ENCODE assay signal across 8 cellular contexts in genomic region chr12:57844725-57845477, GRCh38. TPM values are rescaled to one million over a fixed set of nuclear protein-coding genes. Genes with fewer than 3 reads are reported as not detected.
DNase-seq lines count a peak whose midpoint lies in the region; ATAC-seq, FAIRE-seq and TF ChIP-seq lines count a peak whose summit lies in the region.

No MANE protein-coding gene starts in this region.

- POLR2A ChIA-PET in activated B cell treated with CpG ODN at 0.5 μM for 24 hours (lab: Charles Lee), result interaction anchor here (0.7 to 6.7 kb wide), 9 partner anchors 8 to 96 kb away, joined by 3 to 122 read pairs (median 7); partner anchors contain the start of genes ATP23, EEF1AKMT3, METTL1 and TSFM
- POLR2A ChIA-PET in endothelial cell of umbilical vein (lab: Charles Lee), result interaction anchor here (0.6 to 1.4 kb wide), 3 partner anchors 9 to 52 kb away, joined by 3 to 4 read pairs (median 4); no protein-coding TSS in a partner anchor

- no peaks in the 10 kb centered on the region for H3K9me3 ChIP-seq in endothelial cell of umbilical vein (replicated peaks; ENCODE audit: control insufficient read depth, insufficient read depth, low read length)
- no peaks in the 10 kb centered on the region for H3K9me3 ChIP-seq in thyroid gland

- FAIRE-seq in endothelial cell of umbilical vein (lab: Jason Lieb, UNC), result no peak

- peak overlapping the region; percentile 84 for H3K9ac ChIP-seq in endothelial cell of umbilical vein (replicated peaks; ENCODE audit: extremely low read depth, insufficient read depth, low read length)

- H3K4me2 ChIP-seq in endothelial cell of umbilical vein (ENCODE audit: insufficient read depth, low read length), result peak overlapping the region; percentile 83

- H3K9me3 Mint-ChIP-seq in activated B cell treated with CpG ODN at 0.5 μM for 24 hours (no peaks in the 10 kb centered on the region), mesothelial cell of epicardium (no peaks in the 10 kb centered on the region)

- H3K36me3 ChIP-seq in endothelial cell of umbilical vein (ENCODE audit: control insufficient read depth in 2 of 2, extremely low read depth in 1 of 2, insufficient read depth in 2 of 2, low read length in 2 of 2) (no peaks in the 10 kb centered on the region), thyroid gland (no peaks in the 10 kb centered on the region)

- no peak for TF ChIP-seq CTCF in HL-60 (IDR thresholded peaks at IDR 0.05; ENCODE audit: insufficient read depth, low read length)
- TF ChIP-seq CTCF in activated B cell treated with CpG ODN at 0.5 μM for 24 hours (IDR thresholded peaks at IDR 0.05), result no peak
- TF ChIP-seq CTCF in endothelial cell of umbilical vein (IDR thresholded peaks at IDR 0.05; ENCODE audit: extremely low read depth in 1 of 2, insufficient read depth in 1 of 2, low read depth in 1 of 2, low read length in 2 of 2), result no peak
- no peak for TF ChIP-seq CTCF in mesothelial cell of epicardium (IDR thresholded peaks at IDR 0.05; ENCODE audit: unreplicated experiment)
- no peak for TF ChIP-seq CTCF in thyroid gland (IDR thresholded peaks at IDR 0.05)

- no peak overlapping the region for H2AFZ ChIP-seq in endothelial cell of umbilical vein (ENCODE audit: low read depth, low read length)

- H3K4me1 Mint-ChIP-seq in activated B cell treated with CpG ODN at 0.5 μM for 24 hours, result peaks cover 54% of the 10 kb centered on the region
- peaks cover 50% of the 10 kb centered on the region for H3K4me1 Mint-ChIP-seq in mesothelial cell of epicardium

- H3K27me3 Mint-ChIP-seq in activated B cell treated with CpG ODN at 0.5 μM for 24 hours (no peaks in the 10 kb centered on the region), mesothelial cell of epicardium (ENCODE audit: low read depth) (no peaks in the 10 kb centered on the region)

- dilution Hi-C loops in endothelial cell of umbilical vein (cut with MboI; ENCODE audit: extremely low pct_ligation_motif_present, low sequenced_read_pairs), result no loop called here

- no peak for TF ChIP-seq POLR2A in endothelial cell of umbilical vein (IDR thresholded peaks at IDR 0.05; ENCODE audit: low read depth, low read length)
- peak in 1 of 2 donors; percentile 56 for TF ChIP-seq POLR2A in thyroid gland (IDR thresholded peaks at IDR 0.05)

- H3K4me3 ChIP-seq in HL-60 (replicated peaks; ENCODE audit: insufficient read depth, low read length) (peak overlapping the region; percentile 98), endothelial cell of umbilical vein (replicated peaks in 1 of 3; ENCODE audit: insufficient read depth in 1 of 3, low read depth in 1 of 3, low read length in 3 of 3) (peak overlapping the region; percentile 88 to 100 (median 93)), thyroid gland (replicated peaks in 1 of 3) (peak overlapping the region; percentile 92 to 98 (median 97))

- no peaks in the 10 kb centered on the region for H3K9me1 ChIP-seq in endothelial cell of umbilical vein (replicated peaks; ENCODE audit: control insufficient read depth, extremely low read depth, insufficient read depth, low read length)

- CTCF ChIA-PET in activated B cell treated with CpG ODN at 0.5 μM for 24 hours (lab: Charles Lee), result interaction anchor here (0.6 to 1.9 kb wide), 6 partner anchors 52 to 88 kb away, joined by 3 to 10 read pairs (median 4); no protein-coding TSS in a partner anchor
- CTCF ChIA-PET in endothelial cell of umbilical vein (lab: Charles Lee), result interaction anchor here (0.7 to 4.5 kb wide), 7 partner anchors 8 to 581 kb away, joined by 3 to 27 read pairs (median 14); no protein-coding TSS in a partner anchor

- peak; percentile 87 for DNase-seq in AG20443 (ENCODE audit: low spot score)
- DNase-seq in HL-60 (ENCODE audit: low read depth in 1 of 2, low spot score in 1 of 2), result peak in 1 of 2 experiments; percentile 56
- no peak for DNase-seq in activated B cell treated with CpG ODN at 0.5 μM for 24 hours
- no peak for DNase-seq in endothelial cell of umbilical vein (ENCODE audit: low read depth, low spot score)
- DNase-seq in mesothelial cell of epicardium (ENCODE audit: low spot score in 2 of 2, unreplicated experiment in 2 of 2), result no peak
- peak; percentile 81 for DNase-seq in thyroid gland
- no peak for DNase-seq in mesenteric fat pad (ENCODE audit: low spot score)

- BruUV-seq in endothelial cell of umbilical vein (replicated peaks; lab: Mats Ljungman, UMichigan), result no TSS peak

- H3K27ac ChIP-seq in HL-60 (replicated peaks) (peak overlapping the region; percentile 94), endothelial cell of umbilical vein (ENCODE audit: insufficient read depth, low read depth, low read length) (peak overlapping the region; percentile 85), thyroid gland (peak overlapping the region; percentile 98 to 100 (median 99))

- peaks cover 6% of the 10 kb centered on the region for H3K36me3 Mint-ChIP-seq in activated B cell treated with CpG ODN at 0.5 μM for 24 hours (ENCODE audit: low read depth)
- H3K36me3 Mint-ChIP-seq in mesothelial cell of epicardium, result no peaks in the 10 kb centered on the region

- H3K27me3 ChIP-seq in HL-60 (ENCODE audit: insufficient read depth, poor library complexity, severe bottlenecking) (no peaks in the 10 kb centered on the region), endothelial cell of umbilical vein (ENCODE audit: control insufficient read depth in 2 of 2, insufficient read depth in 2 of 2, low read length in 2 of 2) (peaks cover 0 to 2% of the 10 kb centered on the region in 2 experiments), thyroid gland (no peaks in the 10 kb centered on the region)

- WGBS in thyroid gland, 2 donors, result 2% methylated on average over 17 to 35 of the region's 42 CpGs

- peak overlapping the region; percentile 81 for H3K27ac Mint-ChIP-seq in activated B cell treated with CpG ODN at 0.5 μM for 24 hours
- H3K27ac Mint-ChIP-seq in mesothelial cell of epicardium, result peak overlapping the region; percentile 83

- H3K79me2 ChIP-seq in endothelial cell of umbilical vein (ENCODE audit: control insufficient read depth, insufficient read depth, low read length), result peaks cover 63% of the 10 kb centered on the region

- peak; percentile 17 for ATAC-seq in GM18909 (IDR thresholded peaks at IDR 0.05; ENCODE audit: poor library complexity, unreplicated experiment)
- ATAC-seq in activated B cell treated with CpG ODN at 0.5 μM for 24 hours (ENCODE audit: low read depth), result no peak

- peak overlapping the region; percentile 86 for H3K4me3 Mint-ChIP-seq in activated B cell treated with CpG ODN at 0.5 μM for 24 hours
- H3K4me3 Mint-ChIP-seq in mesothelial cell of epicardium, result peak overlapping the region; percentile 83

- peaks cover 40% of the 10 kb centered on the region for H3K4me1 ChIP-seq in endothelial cell of umbilical vein (ENCODE audit: control insufficient read depth, extremely low read depth, insufficient read depth, low read length)
- H3K4me1 ChIP-seq in thyroid gland, result peaks cover 48 to 49% of the 10 kb centered on the region in 2 donors

- intact Hi-C loops in activated B cell treated with CpG ODN at 0.5 μM for 24 hours (cut with micrococcal nuclease), result loop anchor here (1.0 to 5.0 kb wide), 4 partner anchors 14 to 368 kb away; partner anchors contain the start of genes ARHGAP9, CDK4 and TSFM
- intact Hi-C loops in endothelial cell of umbilical vein (cut with micrococcal nuclease), result loop anchor here (1.0 kb wide), 1 partner anchor 8 kb away; no protein-coding TSS in a partner anchor
- intact Hi-C loops in thyroid gland (cut with DNase I), result no loop called here

- H4K20me1 ChIP-seq in endothelial cell of umbilical vein (replicated peaks; ENCODE audit: control insufficient read depth, extremely low read depth, insufficient read depth, low read length), result peaks cover 13% of the 10 kb centered on the region

TF ChIP-seq in endothelial cell of umbilical vein, 7 proteins besides CTCF, POLR2A, EP300 and RAD21 (continues in another document):
- TF ChIP-seq EZH2 (IDR thresholded peaks at IDR 0.05; ENCODE audit: borderline replicate concordance, low read depth, low read length, severe bottlenecking) (no peak), JUN (IDR thresholded peaks at IDR 0.05; ENCODE audit: borderline replicate concordance, insufficient read depth, insufficient read length, low read depth) (no peak), GATA2 (IDR thresholded peaks at IDR 0.05; ENCODE audit: insufficient read depth, insufficient read length, low read depth, low read length) (no peak), FOS (IDR thresholded peaks at IDR 0.05; ENCODE audit: borderline replicate concordance, insufficient read depth, low read length) (no peak), POLR2AphosphoS5 (IDR thresholded peaks at IDR 0.05; ENCODE audit: insufficient read depth, low read depth, low read length) (no peak)
- TF ChIP-seq, protein P1, sequence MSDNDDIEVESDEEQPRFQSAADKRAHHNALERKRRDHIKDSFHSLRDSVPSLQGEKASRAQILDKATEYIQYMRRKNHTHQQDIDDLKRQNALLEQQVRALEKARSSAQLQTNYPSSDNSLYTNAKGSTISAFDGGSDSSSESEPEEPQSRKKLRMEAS (IDR thresholded peaks at IDR 0.05; ENCODE audit: insufficient read depth, insufficient read length), result no peak

RNA-seq across cellular contexts. Expression of gene CTDSP2, which starts 1.6 kb away (rescaled TPM):
- total RNA-seq in activated B cell treated with CpG ODN at 0.5 μM for 24 hours (73.2 and 81.5 TPM in 2 replicates), endothelial cell of umbilical vein (128 and 142 TPM in 2 replicates), mesothelial cell of epicardium (210 to 218 TPM (median 216 TPM) in 3 replicates), thyroid gland (100 to 1,000 TPM in 3 of 4 donors, 10 to 100 TPM in 1; 91.5 to 190 (median 138) TPM), mesenteric fat pad (156 TPM)
- polyA plus RNA-seq in endothelial cell of umbilical vein, result 120 and 146 TPM in 2 replicates
- polyA plus RNA-seq in endothelial cell of umbilical vein (2011; cell fraction: cytosol; rRNA removed), result 159 and 167 TPM in 2 replicates
- polyA plus RNA-seq in endothelial cell of umbilical vein (2011; cell fraction: nucleus; rRNA removed), result 177 and 178 TPM in 2 replicates
- polyA plus RNA-seq in endothelial cell of umbilical vein (2012), result 99.2 and 104 TPM in 2 replicates
- polyA minus RNA-seq in endothelial cell of umbilical vein, result 215 and 262 TPM in 2 replicates
- polyA minus RNA-seq in endothelial cell of umbilical vein (2011; cell fraction: cytosol; rRNA and poly(A)+ RNA removed), result 45.4 TPM
- 94.7 and 98.2 TPM in 2 replicates for polyA minus RNA-seq in endothelial cell of umbilical vein (2011; cell fraction: nucleus; rRNA and poly(A)+ RNA removed)

RNA-seq across cellular contexts. Expression of gene AVIL, which starts 26.4 kb away (rescaled TPM):
- 1.5 and 3.1 TPM in 2 replicates for total RNA-seq in activated B cell treated with CpG ODN at 0.5 μM for 24 hours
- 2.2 and 3.0 TPM in 2 replicates for total RNA-seq in endothelial cell of umbilical vein
- 1.0 and 1.1 TPM in 2 replicates for polyA plus RNA-seq in endothelial cell of umbilical vein
- 0.50 and 0.96 TPM in 2 replicates for polyA plus RNA-seq in endothelial cell of umbilical vein (2011; cell fraction: cytosol; rRNA removed)
- 9.2 and 11.1 TPM in 2 replicates for polyA plus RNA-seq in endothelial cell of umbilical vein (2011; cell fraction: nucleus; rRNA removed)
- polyA plus RNA-seq in endothelial cell of umbilical vein (2012), result 1.4 and 2.0 TPM in 2 replicates
- polyA minus RNA-seq in endothelial cell of umbilical vein, result 2.4 and 3.1 TPM in 2 replicates
- not detected for polyA minus RNA-seq in endothelial cell of umbilical vein (2011; cell fraction: cytosol; rRNA and poly(A)+ RNA removed)
- polyA minus RNA-seq in endothelial cell of umbilical vein (2011; cell fraction: nucleus; rRNA and poly(A)+ RNA removed), result 4.6 and 8.9 TPM in 2 replicates
- total RNA-seq in mesothelial cell of epicardium, result 4.0 to 5.3 TPM (median 4.7 TPM) in 3 replicates
- 10 to 100 TPM in 1 of 4 donors, 1 to 10 TPM in 3; 5.1 to 15.7 (median 7.8) TPM for total RNA-seq in thyroid gland
- total RNA-seq in mesenteric fat pad, result 5.7 TPM

Comparison
In these comparisons a context has a peak if more than half of its experiments do, and no peak if none do; other contexts are left out.
1. DNase-seq: peak in AG20443 (single experiment) and thyroid gland (2 of 2); none in activated B cell treated with CpG ODN at 0.5 μM for 24 hours (single experiment), endothelial cell of umbilical vein (single experiment), mesothelial cell of epicardium (0 of 2) and mesenteric fat pad (single experiment).
2. Peak in every context shown above with its lines, with median percentiles within 50 percentile points of each other: H3K27ac ChIP-seq and H3K4me3 ChIP-seq.